32 cellular contexts compared by ENCODE assay signal in genomic region chr12:76490763-76491162, GRCh38.
"Had no signal": no experiment of that assay in that cellular context is flagged by ENCODE, and none has a peak within 500 bp of the region (broad histone marks: within the 10 kb centered on the region; RNA-seq: fewer than 3 reads in every experiment).

No MANE protein-coding gene starts in this region.

- ATAC-seq: activated T-cell treated with anti-CD3 and anti-CD28 coated beads, Interleukin-2, amount 50 U/mL, for 72 hours; gastroesophageal sphincter; heart right ventricle had no signal

- H3K27ac Mint-ChIP-seq: activated CD4-positive, alpha-beta memory T cell treated with anti-CD3 and anti-CD28 coated beads, Interleukin-2, amount 10 ng/mL, durations not matched to agents 7 days and 5 days; activated CD4-positive, alpha-beta T cell treated with anti-CD3 and anti-CD28 coated beads, Interleukin-2, amount 10 ng/mL, durations not matched to agents 7 days and 5 days; activated naive CD8-positive, alpha-beta T cell treated with anti-CD3 and anti-CD28 coated beads, Interleukin-2, amount 10 ng/mL, durations not matched to agents 7 days and 5 days; activated T-cell treated with anti-CD3 and anti-CD28 coated beads, Interleukin-2, amount 50 U/mL, for 24 hours; activated T-cell treated with anti-CD3 and anti-CD28 coated beads, Interleukin-2, amount 50 U/mL, for 72 hours; brain; dendritic cell treated with granulocyte-macrophage colony-stimulating factor and Interleukin-4, amounts not matched to agents 40 ng/mL and 50 ng/mL, for 4 days had no signal

- H3K4me3 Mint-ChIP-seq: activated CD4-positive, alpha-beta memory T cell treated with anti-CD3 and anti-CD28 coated beads, Interleukin-2, amount 10 ng/mL, durations not matched to agents 7 days and 5 days; activated CD4-positive, alpha-beta T cell treated with anti-CD3 and anti-CD28 coated beads, Interleukin-2, amount 10 ng/mL, durations not matched to agents 7 days and 5 days; activated naive CD8-positive, alpha-beta T cell treated with anti-CD3 and anti-CD28 coated beads, Interleukin-2, amount 10 ng/mL, durations not matched to agents 7 days and 5 days; activated T-cell treated with anti-CD3 and anti-CD28 coated beads, Interleukin-2, amount 50 U/mL, for 24 hours; activated T-cell treated with anti-CD3 and anti-CD28 coated beads, Interleukin-2, amount 50 U/mL, for 72 hours; brain; dendritic cell treated with granulocyte-macrophage colony-stimulating factor and Interleukin-4, amounts not matched to agents 40 ng/mL and 50 ng/mL, for 4 days had no signal

- H3K36me3 ChIP-seq: breast epithelium had no signal

- H3K4me1 Mint-ChIP-seq: brain had no signal

- H3K27me3 Mint-ChIP-seq: activated CD4-positive, alpha-beta memory T cell treated with anti-CD3 and anti-CD28 coated beads, Interleukin-2, amount 10 ng/mL, durations not matched to agents 7 days and 5 days; activated CD4-positive, alpha-beta T cell treated with anti-CD3 and anti-CD28 coated beads, Interleukin-2, amount 10 ng/mL, durations not matched to agents 7 days and 5 days; activated naive CD8-positive, alpha-beta T cell treated with anti-CD3 and anti-CD28 coated beads, Interleukin-2, amount 10 ng/mL, durations not matched to agents 7 days and 5 days; activated T-cell treated with anti-CD3 and anti-CD28 coated beads, Interleukin-2, amount 50 U/mL, for 24 hours; brain; dendritic cell treated with granulocyte-macrophage colony-stimulating factor and Interleukin-4, amounts not matched to agents 40 ng/mL and 50 ng/mL, for 4 days had no signal

- H3K27ac ChIP-seq: ascending aorta, breast epithelium, cardiac muscle cell, coronary artery, dorsolateral prefrontal cortex, epithelial cell of prostate, esophagus squamous epithelium, gastroesophageal sphincter, heart right ventricle, hepatocyte had no signal

- DNase-seq: activated CD4-positive, alpha-beta memory T cell treated with anti-CD3 and anti-CD28 coated beads, Interleukin-2, amount 10 ng/mL, durations not matched to agents 7 days and 5 days; activated CD4-positive, alpha-beta T cell treated with anti-CD3 and anti-CD28 coated beads for 1 hour; activated CD4-positive, alpha-beta T cell treated with anti-CD3 and anti-CD28 coated beads for 4 hours; activated CD4-positive, alpha-beta T cell treated with anti-CD3 and anti-CD28 coated beads, Interleukin-2, amount 10 ng/mL, durations not matched to agents 7 days and 5 days; activated CD4-positive, alpha-beta T cell treated with anti-CD3 and anti-CD28 coated beads, Interleukin-2, amount 50 U/mL, for 4 hours; activated CD4-positive, CD25-positive, alpha-beta regulatory T cell; activated CD8-positive, alpha-beta memory T cell treated with anti-CD3 and anti-CD28 coated beads, Interleukin-2, amount 50 U/mL, for 48 hours; activated effector memory CD4-positive, alpha-beta T cell treated with Interleukin-2 at 50 U/mL for 16 hours; activated gamma-delta T cell treated with Interleukin-2 at 50 U/mL for 16 hours; activated naive CD4-positive, alpha-beta T cell treated with anti-CD3 and anti-CD28 coated beads, Interleukin-2, amount 50 U/mL, for 16 hours; activated naive CD4-positive, alpha-beta T cell treated with Interleukin-2 at 50 U/mL for 16 hours; activated naive CD8-positive, alpha-beta T cell treated with anti-CD3 and anti-CD28 coated beads, Interleukin-2, amount 10 ng/mL, durations not matched to agents 7 days and 5 days; activated T-cell treated with anti-CD3 and anti-CD28 coated beads for 4 hours; activated T-cell treated with anti-CD3 and anti-CD28 coated beads, Interleukin-2, amount 50 U/mL, for 24 hours; activated T-cell treated with anti-CD3 and anti-CD28 coated beads, Interleukin-2, amount 50 U/mL, for 72 hours; central memory CD4-positive, alpha-beta T cell; cerebellar nuclear complex; effector memory CD4-positive, alpha-beta T cell; esophagus squamous epithelium; foreskin melanocyte; heart right ventricle; T-helper 2 cell had no signal

- H3K27me3 ChIP-seq: ascending aorta, breast epithelium, cardiac muscle cell, dorsolateral prefrontal cortex, esophagus squamous epithelium, gastroesophageal sphincter, heart right ventricle, hepatocyte had no signal

- H3K4me3 ChIP-seq: ascending aorta, breast epithelium, cardiac muscle cell, coronary artery, dorsolateral prefrontal cortex, esophagus squamous epithelium, gastroesophageal sphincter, heart right ventricle, hepatocyte had no signal

- H3K4me1 ChIP-seq: ascending aorta, breast epithelium, esophagus squamous epithelium, gastroesophageal sphincter, heart right ventricle had no signal
